In the genomic region with DNA sequence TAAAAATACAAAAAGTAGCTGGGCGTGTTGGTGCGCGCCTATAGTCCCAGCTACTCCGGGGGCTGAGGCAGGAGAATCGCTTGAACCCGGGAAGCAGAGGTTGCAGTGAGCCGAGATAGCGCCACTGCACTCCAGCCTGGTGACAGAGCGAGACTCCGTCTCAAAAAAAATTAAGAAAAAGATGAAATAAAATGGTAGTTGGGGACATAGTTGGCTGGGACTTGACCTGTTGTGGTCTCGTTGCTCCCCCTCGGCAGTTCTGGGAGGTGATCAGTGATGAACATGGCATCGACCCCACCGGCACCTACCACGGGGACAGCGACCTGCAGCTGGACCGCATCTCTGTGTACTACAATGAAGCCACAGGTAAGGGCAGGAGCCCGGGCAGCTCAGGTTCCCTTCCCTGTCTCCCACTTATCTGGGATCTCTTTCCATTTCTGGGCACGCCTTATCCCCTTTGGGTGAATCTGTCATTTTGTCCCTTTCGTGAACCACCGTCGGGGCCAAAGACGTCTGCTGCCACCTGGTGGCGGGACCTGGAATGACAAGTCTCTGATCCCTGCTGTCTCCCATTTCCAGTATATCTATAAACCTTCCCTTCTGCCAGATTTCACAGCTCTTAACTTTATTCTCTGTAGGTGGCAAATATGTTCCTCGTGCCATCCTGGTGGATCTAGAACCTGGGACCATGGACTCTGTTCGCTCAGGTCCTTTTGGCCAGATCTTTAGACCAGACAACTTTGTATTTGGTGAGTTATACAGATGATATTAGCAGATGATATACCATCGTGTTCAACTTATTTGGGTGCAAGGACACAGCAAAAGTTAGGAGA, we compare ENCODE assay signal across 1 cellular context.
A peak's percentile ranks its signal among the peaks of the same experiment; 100 is the strongest.
TF ChIP-seq lines count a peak whose summit lies in the region.

No MANE protein-coding gene starts in this region.

TF ChIP-seq in K562, 482 proteins besides CTCF, POLR2A, EP300 and RAD21 (continues in another document):
- peak; percentile 79 for TF ChIP-seq CC2D1A (IDR thresholded peaks at IDR 0.05)
- no peak for TF ChIP-seq NR3C1 (CRISPR knock-in tag; IDR thresholded peaks at IDR 0.05)
- TF ChIP-seq, protein P1, sequence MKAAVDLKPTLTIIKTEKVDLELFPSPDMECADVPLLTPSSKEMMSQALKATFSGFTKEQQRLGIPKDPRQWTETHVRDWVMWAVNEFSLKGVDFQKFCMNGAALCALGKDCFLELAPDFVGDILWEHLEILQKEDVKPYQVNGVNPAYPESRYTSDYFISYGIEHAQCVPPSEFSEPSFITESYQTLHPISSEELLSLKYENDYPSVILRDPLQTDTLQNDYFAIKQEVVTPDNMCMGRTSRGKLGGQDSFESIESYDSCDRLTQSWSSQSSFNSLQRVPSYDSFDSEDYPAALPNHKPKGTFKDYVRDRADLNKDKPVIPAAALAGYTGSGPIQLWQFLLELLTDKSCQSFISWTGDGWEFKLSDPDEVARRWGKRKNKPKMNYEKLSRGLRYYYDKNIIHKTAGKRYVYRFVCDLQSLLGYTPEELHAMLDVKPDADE (conservative IDR thresholded peaks at IDR 0.05; ENCODE audit: control insufficient read depth, low read depth, low read length), result peak; percentile 69
- no peak for TF ChIP-seq RBM14 (IDR thresholded peaks at IDR 0.05; ENCODE audit: borderline replicate concordance, insufficient read depth, low read depth, low read length)
- no peak for TF ChIP-seq ZNF347 (CRISPR knock-in tag; IDR thresholded peaks at IDR 0.05; ENCODE audit: low read depth)
- peak; percentile 62; the same call in 1 of the 2 replicates for TF ChIP-seq ZEB2 (IDR thresholded peaks at IDR 0.05)
- no peak for TF ChIP-seq HDAC3 (IDR thresholded peaks at IDR 0.05; ENCODE audit: borderline replicate concordance, partially characterized antibody)
- TF ChIP-seq CBFA2T3 (IDR thresholded peaks at IDR 0.05), result peak; percentile 2; the same call in 1 of the 2 replicates
- TF ChIP-seq, protein P2, sequence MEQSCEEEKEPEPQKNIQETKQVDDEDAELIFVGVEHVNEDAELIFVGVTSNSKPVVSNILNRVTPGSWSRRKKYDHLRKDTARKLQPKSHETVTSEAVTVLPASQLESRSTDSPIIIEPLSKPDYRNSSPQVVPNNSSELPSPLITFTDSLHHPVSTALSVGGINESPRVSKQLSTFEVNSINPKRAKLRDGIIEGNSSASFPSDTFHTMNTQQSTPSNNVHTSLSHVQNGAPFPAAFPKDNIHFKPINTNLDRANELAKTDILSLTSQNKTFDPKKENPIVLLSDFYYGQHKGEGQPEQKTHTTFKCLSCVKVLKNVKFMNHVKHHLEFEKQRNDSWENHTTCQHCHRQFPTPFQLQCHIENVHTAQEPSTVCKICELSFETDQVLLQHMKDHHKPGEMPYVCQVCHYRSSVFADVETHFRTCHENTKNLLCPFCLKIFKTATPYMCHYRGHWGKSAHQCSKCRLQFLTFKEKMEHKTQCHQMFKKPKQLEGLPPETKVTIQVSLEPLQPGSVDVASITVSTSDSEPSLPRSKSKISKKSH (CRISPR knock-in tag; IDR thresholded peaks at IDR 0.05), result no peak
- peak; percentile 28; the same call in 1 of the 2 replicates for TF ChIP-seq KLF1 (tag; IDR thresholded peaks at IDR 0.05)
- peak; percentile 30; the same call in 1 of the 2 replicates for TF ChIP-seq POLR2G (IDR thresholded peaks at IDR 0.05; ENCODE audit: low read depth, low read length)
- TF ChIP-seq ZNF23 (CRISPR knock-in tag; IDR thresholded peaks at IDR 0.05), result no peak
- peak; percentile 44; the same call in 1 of the 2 replicates for TF ChIP-seq MYC (IDR thresholded peaks at IDR 0.05; ENCODE audit: low read depth, low read length)
- TF ChIP-seq MYC (CRISPR knock-in tag; IDR thresholded peaks at IDR 0.05; ENCODE audit: borderline replicate concordance, low read depth), result no peak
- TF ChIP-seq ZC3H8 (IDR thresholded peaks at IDR 0.05), result no peak
- no peak for TF ChIP-seq BCL6 (CRISPR knock-in tag; IDR thresholded peaks at IDR 0.05)
- TF ChIP-seq ZNF274 (IDR thresholded peaks at IDR 0.05; ENCODE audit: borderline replicate concordance, low read depth, low read length), result no peak
- peak; percentile 68; the same call in 1 of the 2 replicates for TF ChIP-seq JUND (IDR thresholded peaks at IDR 0.05; ENCODE audit: borderline replicate concordance, low read depth, low read length)
- TF ChIP-seq JUND (tag; IDR thresholded peaks at IDR 0.05; ENCODE audit: borderline replicate concordance, low read depth, low read length), result peak; percentile 57; the same call in 1 of the 3 replicates
- TF ChIP-seq SMARCC2 (IDR thresholded peaks at IDR 0.05; ENCODE audit: low read depth), result no peak; the same call in 1 of the 2 replicates
- TF ChIP-seq DPF2 (IDR thresholded peaks at IDR 0.05), result peak; percentile 25; the same call in 1 of the 2 replicates
- peak; percentile 42; the same call in 1 of the 2 replicates for TF ChIP-seq POLR2AphosphoS5 (IDR thresholded peaks at IDR 0.05; ENCODE audit: control insufficient read depth, insufficient read depth, low read depth, low read length)
- no peak for TF ChIP-seq ZNF143 (CRISPR knock-in tag; IDR thresholded peaks at IDR 0.05)
- TF ChIP-seq, protein P3, sequence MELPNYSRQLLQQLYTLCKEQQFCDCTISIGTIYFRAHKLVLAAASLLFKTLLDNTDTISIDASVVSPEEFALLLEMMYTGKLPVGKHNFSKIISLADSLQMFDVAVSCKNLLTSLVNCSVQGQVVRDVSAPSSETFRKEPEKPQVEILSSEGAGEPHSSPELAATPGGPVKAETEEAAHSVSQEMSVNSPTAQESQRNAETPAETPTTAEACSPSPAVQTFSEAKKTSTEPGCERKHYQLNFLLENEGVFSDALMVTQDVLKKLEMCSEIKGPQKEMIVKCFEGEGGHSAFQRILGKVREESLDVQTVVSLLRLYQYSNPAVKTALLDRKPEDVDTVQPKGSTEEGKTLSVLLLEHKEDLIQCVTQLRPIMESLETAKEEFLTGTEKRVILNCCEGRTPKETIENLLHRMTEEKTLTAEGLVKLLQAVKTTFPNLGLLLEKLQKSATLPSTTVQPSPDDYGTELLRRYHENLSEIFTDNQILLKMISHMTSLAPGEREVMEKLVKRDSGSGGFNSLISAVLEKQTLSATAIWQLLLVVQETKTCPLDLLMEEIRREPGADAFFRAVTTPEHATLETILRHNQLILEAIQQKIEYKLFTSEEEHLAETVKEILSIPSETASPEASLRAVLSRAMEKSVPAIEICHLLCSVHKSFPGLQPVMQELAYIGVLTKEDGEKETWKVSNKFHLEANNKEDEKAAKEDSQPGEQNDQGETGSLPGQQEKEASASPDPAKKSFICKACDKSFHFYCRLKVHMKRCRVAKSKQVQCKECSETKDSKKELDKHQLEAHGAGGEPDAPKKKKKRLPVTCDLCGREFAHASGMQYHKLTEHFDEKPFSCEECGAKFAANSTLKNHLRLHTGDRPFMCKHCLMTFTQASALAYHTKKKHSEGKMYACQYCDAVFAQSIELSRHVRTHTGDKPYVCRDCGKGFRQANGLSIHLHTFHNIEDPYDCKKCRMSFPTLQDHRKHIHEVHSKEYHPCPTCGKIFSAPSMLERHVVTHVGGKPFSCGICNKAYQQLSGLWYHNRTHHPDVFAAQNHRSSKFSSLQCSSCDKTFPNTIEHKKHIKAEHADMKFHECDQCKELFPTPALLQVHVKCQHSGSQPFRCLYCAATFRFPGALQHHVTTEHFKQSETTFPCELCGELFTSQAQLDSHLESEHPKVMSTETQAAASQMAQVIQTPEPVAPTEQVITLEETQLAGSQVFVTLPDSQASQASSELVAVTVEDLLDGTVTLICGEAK (IDR thresholded peaks at IDR 0.05), result 0 out of 2 replicates have a peak, but pooled peaks have one; percentile 17
- TF ChIP-seq, protein P3 (CRISPR knock-in tag; IDR thresholded peaks at IDR 0.05), result no peak
- 0 out of 4 replicates have a peak, but pooled peaks of 1 of the 2 experiments have one; percentile 6 for TF ChIP-seq FOXK2 (conservative IDR thresholded peaks at IDR 0.05 in 1 of 2, IDR thresholded peaks at IDR 0.05 in 1 of 2; ENCODE audit: low read depth in 2 of 2)
- no peak for TF ChIP-seq ZNF316 (IDR thresholded peaks at IDR 0.05)
- TF ChIP-seq ZNF707 (CRISPR knock-in tag; conservative IDR thresholded peaks at IDR 0.05), result no peak
- TF ChIP-seq SPI1 (IDR thresholded peaks at IDR 0.05; ENCODE audit: borderline replicate concordance, low read depth, low read length), result no peak
- TF ChIP-seq ESRRB (CRISPR knock-in tag; IDR thresholded peaks at IDR 0.05; ENCODE audit: borderline replicate concordance), result no peak
- TF ChIP-seq NUFIP1 (IDR thresholded peaks at IDR 0.05; ENCODE audit: partially characterized antibody), result no peak
- TF ChIP-seq ZBED1 (IDR thresholded peaks at IDR 0.05), result peak; percentile 80
- TF ChIP-seq ZNF24 (IDR thresholded peaks at IDR 0.05), result peak; percentile 59
- peak; percentile 37; the same call in 1 of the 2 replicates for TF ChIP-seq ZNF766 (CRISPR knock-in tag; conservative IDR thresholded peaks at IDR 0.05)
- TF ChIP-seq, protein P4, sequence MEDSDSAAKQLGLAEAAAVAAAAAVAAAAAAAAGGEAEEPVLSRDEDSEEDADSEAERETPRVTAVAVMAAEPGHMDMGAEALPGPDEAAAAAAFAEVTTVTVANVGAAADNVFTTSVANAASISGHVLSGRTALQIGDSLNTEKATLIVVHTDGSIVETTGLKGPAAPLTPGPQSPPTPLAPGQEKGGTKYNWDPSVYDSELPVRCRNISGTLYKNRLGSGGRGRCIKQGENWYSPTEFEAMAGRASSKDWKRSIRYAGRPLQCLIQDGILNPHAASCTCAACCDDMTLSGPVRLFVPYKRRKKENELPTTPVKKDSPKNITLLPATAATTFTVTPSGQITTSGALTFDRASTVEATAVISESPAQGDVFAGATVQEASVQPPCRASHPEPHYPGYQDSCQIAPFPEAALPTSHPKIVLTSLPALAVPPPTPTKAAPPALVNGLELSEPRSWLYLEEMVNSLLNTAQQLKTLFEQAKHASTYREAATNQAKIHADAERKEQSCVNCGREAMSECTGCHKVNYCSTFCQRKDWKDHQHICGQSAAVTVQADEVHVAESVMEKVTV (CRISPR knock-in tag; IDR thresholded peaks at IDR 0.05), result peak; percentile 94
- TF ChIP-seq NONO (IDR thresholded peaks at IDR 0.05; ENCODE audit: low read depth in 2 of 2, low read length in 1 of 2), result 0 out of 4 replicates have a peak, but pooled peaks of 1 of the 2 experiments have one; percentile 24
- TF ChIP-seq SLC30A9 (CRISPR knock-in tag; IDR thresholded peaks at IDR 0.05), result no peak
- TF ChIP-seq, protein P5, sequence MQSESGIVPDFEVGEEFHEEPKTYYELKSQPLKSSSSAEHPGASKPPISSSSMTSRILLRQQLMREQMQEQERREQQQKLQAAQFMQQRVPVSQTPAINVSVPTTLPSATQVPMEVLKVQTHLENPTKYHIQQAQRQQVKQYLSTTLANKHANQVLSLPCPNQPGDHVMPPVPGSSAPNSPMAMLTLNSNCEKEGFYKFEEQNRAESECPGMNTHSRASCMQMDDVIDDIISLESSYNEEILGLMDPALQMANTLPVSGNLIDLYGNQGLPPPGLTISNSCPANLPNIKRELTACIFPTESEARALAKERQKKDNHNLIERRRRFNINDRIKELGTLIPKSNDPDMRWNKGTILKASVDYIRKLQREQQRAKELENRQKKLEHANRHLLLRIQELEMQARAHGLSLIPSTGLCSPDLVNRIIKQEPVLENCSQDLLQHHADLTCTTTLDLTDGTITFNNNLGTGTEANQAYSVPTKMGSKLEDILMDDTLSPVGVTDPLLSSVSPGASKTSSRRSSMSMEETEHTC (IDR thresholded peaks at IDR 0.05), result no peak
- TF ChIP-seq, protein P6, sequence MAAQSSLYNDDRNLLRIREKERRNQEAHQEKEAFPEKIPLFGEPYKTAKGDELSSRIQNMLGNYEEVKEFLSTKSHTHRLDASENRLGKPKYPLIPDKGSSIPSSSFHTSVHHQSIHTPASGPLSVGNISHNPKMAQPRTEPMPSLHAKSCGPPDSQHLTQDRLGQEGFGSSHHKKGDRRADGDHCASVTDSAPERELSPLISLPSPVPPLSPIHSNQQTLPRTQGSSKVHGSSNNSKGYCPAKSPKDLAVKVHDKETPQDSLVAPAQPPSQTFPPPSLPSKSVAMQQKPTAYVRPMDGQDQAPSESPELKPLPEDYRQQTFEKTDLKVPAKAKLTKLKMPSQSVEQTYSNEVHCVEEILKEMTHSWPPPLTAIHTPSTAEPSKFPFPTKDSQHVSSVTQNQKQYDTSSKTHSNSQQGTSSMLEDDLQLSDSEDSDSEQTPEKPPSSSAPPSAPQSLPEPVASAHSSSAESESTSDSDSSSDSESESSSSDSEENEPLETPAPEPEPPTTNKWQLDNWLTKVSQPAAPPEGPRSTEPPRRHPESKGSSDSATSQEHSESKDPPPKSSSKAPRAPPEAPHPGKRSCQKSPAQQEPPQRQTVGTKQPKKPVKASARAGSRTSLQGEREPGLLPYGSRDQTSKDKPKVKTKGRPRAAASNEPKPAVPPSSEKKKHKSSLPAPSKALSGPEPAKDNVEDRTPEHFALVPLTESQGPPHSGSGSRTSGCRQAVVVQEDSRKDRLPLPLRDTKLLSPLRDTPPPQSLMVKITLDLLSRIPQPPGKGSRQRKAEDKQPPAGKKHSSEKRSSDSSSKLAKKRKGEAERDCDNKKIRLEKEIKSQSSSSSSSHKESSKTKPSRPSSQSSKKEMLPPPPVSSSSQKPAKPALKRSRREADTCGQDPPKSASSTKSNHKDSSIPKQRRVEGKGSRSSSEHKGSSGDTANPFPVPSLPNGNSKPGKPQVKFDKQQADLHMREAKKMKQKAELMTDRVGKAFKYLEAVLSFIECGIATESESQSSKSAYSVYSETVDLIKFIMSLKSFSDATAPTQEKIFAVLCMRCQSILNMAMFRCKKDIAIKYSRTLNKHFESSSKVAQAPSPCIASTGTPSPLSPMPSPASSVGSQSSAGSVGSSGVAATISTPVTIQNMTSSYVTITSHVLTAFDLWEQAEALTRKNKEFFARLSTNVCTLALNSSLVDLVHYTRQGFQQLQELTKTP (IDR thresholded peaks at IDR 0.05; ENCODE audit: low read depth in 1 of 2, partially characterized antibody in 2 of 2), result peak in 1 of 2 experiments; percentile 37
- no peak for TF ChIP-seq ZKSCAN1 (IDR thresholded peaks at IDR 0.05; ENCODE audit: low read depth, low read length)
- no peak for TF ChIP-seq HNRNPH1 (optimal IDR thresholded peaks at IDR 0.05; ENCODE audit: low read depth, low read length)
